ENCODE assay signal across 1 cellular context in the genomic region with DNA sequence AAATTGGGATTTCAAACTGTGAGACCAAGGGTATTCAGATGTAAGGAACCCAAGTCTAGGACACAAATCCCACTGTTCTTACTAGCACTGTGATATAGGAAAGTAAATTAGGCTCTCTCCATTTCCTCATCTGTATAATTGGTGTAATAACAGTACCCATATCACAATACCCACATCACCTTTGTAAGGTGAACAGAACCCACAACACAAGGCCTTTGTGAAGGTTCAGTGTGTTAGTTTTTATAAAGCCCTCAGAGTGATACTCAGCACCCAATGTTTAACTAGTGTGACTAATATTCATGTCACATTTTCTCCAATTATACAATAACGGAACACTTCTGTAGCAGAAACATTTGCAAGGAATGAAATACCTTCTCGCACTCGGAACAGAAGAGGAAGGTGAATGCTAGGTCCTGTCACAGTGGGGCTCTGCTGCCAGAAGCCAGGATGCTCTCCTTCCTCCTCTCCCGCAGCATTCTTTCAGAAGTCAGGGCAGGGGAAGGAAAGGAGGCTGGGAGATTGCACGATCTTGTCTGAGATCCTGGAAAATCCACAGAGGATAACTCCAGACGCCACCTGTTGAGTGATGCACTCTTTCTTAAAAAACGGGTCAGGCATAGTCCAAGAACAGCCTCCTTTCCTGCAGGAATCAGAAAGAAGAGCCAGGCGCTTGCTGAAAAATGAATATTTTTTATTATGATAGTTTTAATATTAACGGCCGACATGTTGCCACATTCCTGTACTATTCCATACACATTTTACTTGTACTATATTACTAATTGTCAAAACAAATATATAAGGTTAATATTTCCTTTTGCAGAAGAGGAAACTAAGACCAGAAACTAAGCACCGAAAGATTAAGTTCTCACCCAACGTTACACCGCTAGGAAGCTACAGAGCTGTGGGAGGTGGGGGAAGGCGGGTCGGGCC.
TF ChIP-seq lines count a peak whose summit lies in the region.

No MANE protein-coding gene starts in this region.

TF ChIP-seq in GM23338, 12 proteins besides CTCF, POLR2A, EP300 and RAD21 (continued from another document):
- no peak for TF ChIP-seq REST (IDR thresholded peaks at IDR 0.05; ENCODE audit: unreplicated experiment)
- TF ChIP-seq EZH2phosphoT487 (IDR thresholded peaks at IDR 0.05; ENCODE audit: unreplicated experiment), result no peak
- no peak for TF ChIP-seq ZNF114 (CRISPR knock-in tag; IDR thresholded peaks at IDR 0.05)
- TF ChIP-seq CREB1 (CRISPR knock-in tag; IDR thresholded peaks at IDR 0.05; ENCODE audit: low read depth), result no peak
- no peak for TF ChIP-seq POLR2AphosphoS5 (IDR thresholded peaks at IDR 0.05; ENCODE audit: low read depth)
- TF ChIP-seq ZNF331 (CRISPR knock-in tag; IDR thresholded peaks at IDR 0.05; ENCODE audit: low read depth), result no peak
- no peak for TF ChIP-seq NANOG (IDR thresholded peaks at IDR 0.05; ENCODE audit: borderline replicate concordance)
- no peak for TF ChIP-seq ZNF462 (CRISPR knock-in tag; IDR thresholded peaks at IDR 0.05)
- TF ChIP-seq STAT1 (IDR thresholded peaks at IDR 0.05; ENCODE audit: unreplicated experiment), result no peak
- no peak for TF ChIP-seq ETS1 (IDR thresholded peaks at IDR 0.05)
